In genomic region chr10:103763374-103764202, GRCh38 we compare ENCODE assay signal across 8 cellular contexts.
A peak's percentile ranks its signal among the peaks of the same experiment; 100 is the strongest.
DNase-seq lines count a peak whose midpoint lies in the region; ATAC-seq and TF ChIP-seq lines count a peak whose summit lies in the region.

No MANE protein-coding gene starts in this region.

- peak overlapping the region; percentile 15 for H2AFZ ChIP-seq in IMR-90 (replicated peaks; ENCODE audit: low read length, poor library complexity)

- peak overlapping the region; percentile 91 for H2AK5ac ChIP-seq in IMR-90 (ENCODE audit: low read depth, low read length)

- H3K9me3 ChIP-seq in IMR-90 (ENCODE audit: control insufficient read depth, insufficient read depth, low read length) (no peaks in the 10 kb centered on the region), mucosa of descending colon (no peaks in the 10 kb centered on the region), gastroesophageal sphincter (no peaks in the 10 kb centered on the region)

- BruUV-seq in IMR-90 (replicated peaks; lab: Mats Ljungman, UMichigan), result no TSS peak

- peak overlapping the region; percentile 73; the same call in 1 of the 2 replicates for H3K18ac ChIP-seq in IMR-90 (ENCODE audit: low read depth, low read length)

- no peak overlapping the region for H3K56ac ChIP-seq in IMR-90 (ENCODE audit: extremely low read depth, insufficient read depth, low read length)

- H3K4ac ChIP-seq in IMR-90 (ENCODE audit: low read depth, low read length), result peak overlapping the region; percentile 89

- H4K91ac ChIP-seq in IMR-90 (ENCODE audit: insufficient read depth, low read depth, low read length), result peak overlapping the region; percentile 87

- H3K23ac ChIP-seq in IMR-90 (ENCODE audit: low read depth, low read length), result peak overlapping the region; percentile 67

- H3K14ac ChIP-seq in IMR-90 (replicated peaks; ENCODE audit: low read depth, low read length), result peak overlapping the region; percentile 93

- H3K4me1 ChIP-seq in IMR-90 (ENCODE audit: control insufficient read depth, insufficient read depth, low read length), result peaks cover 36% of the 10 kb centered on the region
- peaks cover 21% of the 10 kb centered on the region for H3K4me1 ChIP-seq in mucosa of descending colon (ENCODE audit: low read depth)
- H3K4me1 ChIP-seq in gastroesophageal sphincter, result peaks cover 3 to 72% (median 23%) of the 10 kb centered on the region in 3 donors

- DNase-seq in ELR (ENCODE audit: low read depth) (peak; percentile 82), IMR-90 (peak; percentile 46), mucosa of descending colon (peak in 1 of 3 donors; percentile 40), SHP77 (lab: John Stamatoyannopoulos, UW) (no peak), HuH-7 (ENCODE audit: low spot score) (no peak)
- DNase-seq in activated T-cell treated with anti-CD3 and anti-CD28 coated beads, Interleukin-2, amount 50 U/mL, for 48 hours, result peak; percentile 35

- ATAC-seq in IMR-90 (ENCODE audit: low read depth) (0 out of 2 replicates have a peak, but pooled peaks have one; percentile 3), mucosa of descending colon (peak; percentile 37), gastroesophageal sphincter (no peak), GM21786 (IDR thresholded peaks at IDR 0.05; ENCODE audit: unreplicated experiment) (no peak)

- H4K5ac ChIP-seq in IMR-90 (ENCODE audit: low read depth, low read length), result peak overlapping the region; percentile 71

- peak overlapping the region; percentile 95 for H2BK120ac ChIP-seq in IMR-90 (ENCODE audit: low read depth, low read length)

- H2BK20ac ChIP-seq in IMR-90 (ENCODE audit: low read depth, low read length), result peak overlapping the region; percentile 89

- peak overlapping the region; percentile 93; the same call in 2 of the 3 replicates for H2BK15ac ChIP-seq in IMR-90 (ENCODE audit: low read depth, low read length)

- intact Hi-C loops in IMR-90 (cut with micrococcal nuclease) (no loop called here), mucosa of descending colon (cut with DNase I, micrococcal nuclease) (no loop called here)

- dilution Hi-C loops in IMR-90 (cut with HindIII; ENCODE audit: low sequenced_read_pairs, unreplicated experiment), result no loop called here

- H3K27ac ChIP-seq in IMR-90 (ENCODE audit: insufficient read depth, low read length) (peak overlapping the region; percentile 6; the same call in 1 of the 2 replicates), gastroesophageal sphincter (peak overlapping the region in 2 of 4 donors; percentile 4 to 5)

- H3K27me3 ChIP-seq in IMR-90 (ENCODE audit: control insufficient read depth, insufficient read depth, low read length) (no peaks in the 10 kb centered on the region), gastroesophageal sphincter (no peaks in the 10 kb centered on the region)

- H2AK9ac ChIP-seq in IMR-90 (replicated peaks; ENCODE audit: low read depth, low read length, poor library complexity), result peak overlapping the region; percentile 84

- POLR2A ChIA-PET in IMR-90 (lab: Charles Lee; ENCODE audit: unreplicated experiment), result no interaction called here

- H4K20me1 ChIP-seq in IMR-90 (ENCODE audit: insufficient read depth, low read length), result no peaks in the 10 kb centered on the region

- H2BK5ac ChIP-seq in IMR-90 (ENCODE audit: low read depth, low read length, poor library complexity, severe bottlenecking), result peak overlapping the region; percentile 62

- H3K9ac ChIP-seq in IMR-90 (ENCODE audit: low read depth, low read length), result no peak overlapping the region

- no peak overlapping the region for H3K4me2 ChIP-seq in IMR-90 (ENCODE audit: low read depth, low read length)

- H3K36me3 ChIP-seq in IMR-90 (ENCODE audit: control insufficient read depth, insufficient read depth, low read length) (no peaks in the 10 kb centered on the region), mucosa of descending colon (ENCODE audit: low read depth) (peaks cover 4% of the 10 kb centered on the region), gastroesophageal sphincter (no peaks in the 10 kb centered on the region)

- in situ Hi-C loops in IMR-90 (cut with MboI; ENCODE audit: low sequenced_read_pairs), result no loop called here

- H3K79me1 ChIP-seq in IMR-90 (ENCODE audit: low read depth in 1 of 2, low read length in 2 of 2), result peaks cover 8 to 61% of the 10 kb centered on the region in 2 experiments

- no peak for TF ChIP-seq RAD21 in IMR-90 (IDR thresholded peaks at IDR 0.05; ENCODE audit: low read length)

- H3K4me3 ChIP-seq in IMR-90 (ENCODE audit: insufficient read depth, low read depth, low read length), result no peak overlapping the region
- H3K4me3 ChIP-seq in mucosa of descending colon, result no peak overlapping the region
- no peak overlapping the region for H3K4me3 ChIP-seq in gastroesophageal sphincter

- WGBS in IMR-90 (ENCODE audit: extremely low coverage in 2 of 2, insufficient read length in 1 of 2), 2 experiments, result 83% methylated on average over 1 of the region's 7 CpGs; no CpG with 5 or more reads in 1 of the 2 experiments
- 68 to 93% methylated on average over 4 of the region's 7 CpGs for WGBS in gastroesophageal sphincter (ENCODE audit: low coverage in 1 of 2), 2 donors

- no peak for TF ChIP-seq CTCF in IMR-90 (conservative IDR thresholded peaks at IDR 0.05; ENCODE audit: low read depth, low read length)
- no peak for TF ChIP-seq CTCF in mucosa of descending colon (IDR thresholded peaks at IDR 0.05)
- no peak for TF ChIP-seq CTCF in gastroesophageal sphincter (IDR thresholded peaks at IDR 0.05)

- CTCF ChIA-PET in IMR-90 (lab: Yijun Ruan, JAX), result interaction anchor here (1.1 kb wide), 1 partner anchor 23 kb away, joined by 3 read pairs; no protein-coding TSS in a partner anchor

- H4K8ac ChIP-seq in IMR-90 (ENCODE audit: low read depth in 2 of 2, low read length in 2 of 2), result peak overlapping the region; percentile 79 to 86

- peaks cover 50% of the 10 kb centered on the region for H3K9me1 ChIP-seq in IMR-90 (ENCODE audit: insufficient read depth, low read length)

- TF ChIP-seq EP300 in gastroesophageal sphincter (IDR thresholded peaks at IDR 0.05), result no peak

- TF ChIP-seq POLR2A in IMR-90 (IDR thresholded peaks at IDR 0.05; ENCODE audit: low read depth, low read length), result no peak
- TF ChIP-seq POLR2A in gastroesophageal sphincter (IDR thresholded peaks at IDR 0.05), result no peak

TF ChIP-seq in IMR-90, 13 proteins besides CTCF, POLR2A, EP300 and RAD21:
- TF ChIP-seq BHLHE40 (IDR thresholded peaks at IDR 0.05; ENCODE audit: low read depth, low read length) (no peak), MAFK (IDR thresholded peaks at IDR 0.05; ENCODE audit: low read depth, low read length) (peak; percentile 45), NFE2L2 (IDR thresholded peaks at IDR 0.05; ENCODE audit: low read depth, low read length) (peak; percentile 93)
TF ChIP-seq in IMR-90: peak in this region for 2.

Comparison
In these comparisons a context has a peak if more than half of its experiments do, and no peak if none do; other contexts are left out.
1. DNase-seq: peak in ELR (single experiment), IMR-90 (single experiment) and activated T-cell treated with anti-CD3 and anti-CD28 coated beads, Interleukin-2, amount 50 U/mL, for 48 hours (2 of 2); none in SHP77 (0 of 2) and HuH-7 (single experiment).
2. ATAC-seq: peak in IMR-90 (single experiment) and mucosa of descending colon (single experiment); none in gastroesophageal sphincter (single experiment) and GM21786 (single experiment).